In genomic region chr1:235367000-235367908, GRCh38 we compare ENCODE assay signal across 8 cellular contexts. TPM values are rescaled to one million over a fixed set of nuclear protein-coding genes. Genes with fewer than 3 reads are reported as not detected.
DNase-seq lines count a peak whose midpoint lies in the region; ATAC-seq and TF ChIP-seq lines count a peak whose summit lies in the region.

Gene TBCE, plus strand, starts transcription at chr1:235367427. Its CDS starts 12,623 bp downstream, at chr1:235380050.

- POLR2A ChIA-PET in PC-9 (lab: Charles Lee; ENCODE audit: unreplicated experiment) = interaction anchor here (0.5 to 0.8 kb wide), 7 partner anchors 25 to 834 kb away, joined by 3 to 13 read pairs (median 5); partner anchors contain the start of gene GGPS1

- H3K9me2 ChIP-seq in PC-9 (ENCODE audit: insufficient read depth) = no peaks in the 10 kb centered on the region

- H3K4me2 ChIP-seq in PC-9 = peak within 1 kb of the TSS; percentile 80

- no peaks in the 10 kb centered on the region for H3K36me3 Mint-ChIP-seq in IgD-negative memory B cell

- peaks cover 32% of the 10 kb centered on the region for H3K79me2 ChIP-seq in PC-9 (ENCODE audit: low read depth)

- DNase-seq in DMS114 treated with DMSO at 0.1 percent for 48 hours (lab: John Stamatoyannopoulos, UW; ENCODE audit: unreplicated experiment) (peak; percentile 96), PC-9 (peak; percentile 98 to 99), epithelial cell of prostate (ENCODE audit: low read depth, low spot score) (peak; percentile 96), mucosa of descending colon (peak; percentile 97 to 99 (median 97))
- peak; percentile 82 for DNase-seq in activated T-cell treated with anti-CD3 and anti-CD28 coated beads, Interleukin-2, amount 50 U/mL, for 1 hour
- DNase-seq in stimulated activated CD8-positive, alpha-beta memory T cell treated with anti-CD3 and anti-CD28 coated beads, Interleukin-4, amount 100 ng/mL, for 24 hours (ENCODE audit: low read depth) = peak; percentile 85

- BruUV-seq in PC-9 (replicated peaks; lab: Mats Ljungman, UMichigan) = no TSS peak

- peak within 1 kb of the TSS; percentile 76 to 95 (median 85) for H3K27ac Mint-ChIP-seq in IgD-negative memory B cell

- H3K36me3 ChIP-seq in PC-9 (ENCODE audit: low read depth) = no peaks in the 10 kb centered on the region
- no peaks in the 10 kb centered on the region for H3K36me3 ChIP-seq in mucosa of descending colon (ENCODE audit: low read depth)

- H3K9me3 ChIP-seq in PC-9 (ENCODE audit: insufficient read depth, low read depth) (no peaks in the 10 kb centered on the region), mucosa of descending colon (no peaks in the 10 kb centered on the region)

- H3K4me3 Mint-ChIP-seq in IgD-negative memory B cell = peak within 1 kb of the TSS; percentile 98 to 100 (median 98)

- TF ChIP-seq CTCF in PC-9 (conservative IDR thresholded peaks at IDR 0.05) = no peak; the same call in 1 of the 2 replicates
- TF ChIP-seq CTCF in mucosa of descending colon (IDR thresholded peaks at IDR 0.05) = peak; percentile 14

- H3F3A ChIP-seq in PC-9 (ENCODE audit: insufficient read depth, low read depth) = peaks cover 26% of the 10 kb centered on the region

- H3K27me3 Mint-ChIP-seq in IgD-negative memory B cell = no peaks in the 10 kb centered on the region

- peaks cover 0 to 2% (median 0%) of the 10 kb centered on the region in 3 donors for H3K9me3 Mint-ChIP-seq in IgD-negative memory B cell

- H3K4me1 ChIP-seq in PC-9 (replicated peaks; ENCODE audit: insufficient read depth) (peaks cover 22% of the 10 kb centered on the region), mucosa of descending colon (ENCODE audit: low read depth) (peaks cover 4% of the 10 kb centered on the region)

- H3K4me1 Mint-ChIP-seq in IgD-negative memory B cell = peaks cover 21 to 30% (median 23%) of the 10 kb centered on the region in 3 donors

- H4K20me1 ChIP-seq in PC-9 (ENCODE audit: insufficient read depth) = no peaks in the 10 kb centered on the region

- H2AFZ ChIP-seq in PC-9 = peak within 1 kb of the TSS; percentile 88

- ATAC-seq in GM21529 (IDR thresholded peaks at IDR 0.05; ENCODE audit: unreplicated experiment) (peak; percentile 100), mucosa of descending colon (peak; percentile 100)

- peak within 1 kb of the TSS; percentile 84 for H3K27ac ChIP-seq in PC-9
- peak within 1 kb of the TSS; percentile 92 for H3K27ac ChIP-seq in epithelial cell of prostate

- CTCF ChIA-PET in PC-9 (lab: Charles Lee) = interaction anchor here (0.6 to 1.3 kb wide), 3 partner anchors 48 to 491 kb away, joined by 3 to 5 read pairs (median 4); no protein-coding TSS in a partner anchor

- H3K4me3 ChIP-seq in PC-9 (peak within 1 kb of the TSS; percentile 82), mucosa of descending colon (peak within 1 kb of the TSS; percentile 60)

- no peaks in the 10 kb centered on the region for H3K27me3 ChIP-seq in PC-9 (ENCODE audit: insufficient read depth, low read depth)

- intact Hi-C loops in PC-9 (cut with micrococcal nuclease; ENCODE audit: unreplicated experiment) = loop anchor here (1.0 to 5.0 kb wide), 5 partner anchors 37 to 135 kb away; partner anchors contain the start of genes ARID4B, B3GALNT2 and GGPS1
- intact Hi-C loops in mucosa of descending colon (cut with DNase I, micrococcal nuclease) = no loop called here

RNA-seq across cellular contexts. Expression of gene TBCE, which starts in this region (rescaled TPM):
- 14.7 TPM for polyA plus RNA-seq in IgD-negative memory B cell
- 18.9 and 22.8 TPM in 2 replicates for total RNA-seq in PC-9 (2021)
- 10 to 100 TPM; 21.1 to 25.5 (median 23.9) TPM for total RNA-seq in mucosa of descending colon

Comparison
In these comparisons a context has a peak if more than half of its experiments do, and no peak if none do; other contexts are left out.
1. Peak in every context shown above with its lines: DNase-seq, ATAC-seq, H3K4me3 ChIP-seq and H3K27ac ChIP-seq.